ENCODE assay signal across 30 cellular contexts in genomic region chr1:181858135-181858534, GRCh38.
"Had no signal": no experiment of that assay in that cellular context is flagged by ENCODE, and none has a peak within 500 bp of the region (broad histone marks: within the 10 kb centered on the region; RNA-seq: fewer than 3 reads in every experiment).

No MANE protein-coding gene starts in this region.

- H3K36me3 Mint-ChIP-seq: natural killer cell; neural progenitor cell; stimulated activated memory B cell treated with anti-CD40 and anti-IgM and Interleukin-4, amounts not matched to agents 10 μg/mL and 1 μg/mL and 100 μg/mL, for 72 hours; type B pancreatic cell had no signal

- H3K9ac ChIP-seq: neural progenitor cell, parathyroid adenoma had no signal

- H3K27me3 Mint-ChIP-seq: progenitor cell of endocrine pancreas; stimulated activated memory B cell treated with anti-CD40 and anti-IgM and Interleukin-4, amounts not matched to agents 10 μg/mL and 1 μg/mL and 100 μg/mL, for 72 hours; type B pancreatic cell had no signal

- H3K9me3 Mint-ChIP-seq: stimulated activated naive CD8-positive, alpha-beta T cell treated with anti-CD3 and anti-CD28 coated beads, Interleukin-15, Interleukin-2, amounts not matched to agents 100 ng/mL and 50 ng/mL, for 24 hours had no signal

- H3K27ac ChIP-seq: neural progenitor cell, ovary, parathyroid adenoma, psoas muscle, skin epidermis, spleen, stomach, thoracic aorta, thyroid gland, tibial nerve, upper lobe of right lung, uterus had no signal

- H3K4me1 Mint-ChIP-seq: naive thymus-derived CD4-positive, alpha-beta T cell; natural killer cell; nephron; neural progenitor cell; stimulated activated memory B cell treated with anti-CD40 and anti-IgM and Interleukin-4, amounts not matched to agents 10 μg/mL and 1 μg/mL and 100 μg/mL, for 72 hours had no signal

- DNase-seq: naive thymus-derived CD4-positive, alpha-beta T cell; natural killer cell; occipital lobe; ovary; posterior cingulate gyrus; psoas muscle; right cardiac atrium; spleen; stimulated activated CD4-positive, alpha-beta T cell treated with anti-CD3 and anti-CD28 coated beads, Interleukin-12 subunit alpha, Interleukin-12 subunit beta, amount 100 ng/mL, for 4 hours; stimulated activated CD4-positive, alpha-beta T cell treated with anti-CD3 and anti-CD28 coated beads, Interleukin-1b, Interleukin-23, amount 100 ng/mL, for 48 hours; stimulated activated CD4-positive, alpha-beta T cell treated with anti-CD3 and anti-CD28 coated beads, Interleukin-4, amount 100 ng/mL, for 1 hour; stimulated activated CD4-positive, alpha-beta T cell treated with anti-CD3 and anti-CD28 coated beads, Interleukin-4, amount 100 ng/mL, for 4 hours; stimulated activated CD8-positive, alpha-beta memory T cell treated with anti-CD3 and anti-CD28 coated beads, Interleukin-4, amount 100 ng/mL, for 48 hours; stimulated activated naive CD4-positive, alpha-beta T cell treated with Interleukin-2 at 50 U/mL for 16 hours; stomach; thyroid gland; upper lobe of right lung; uterus had no signal

- H3K4me1 ChIP-seq: neural progenitor cell, parathyroid adenoma, psoas muscle, spleen, stomach, thyroid gland, tibial nerve, upper lobe of right lung, uterus had no signal

- ATAC-seq: naive thymus-derived CD4-positive, alpha-beta T cell; natural killer cell; psoas muscle; right cardiac atrium; sciatic nerve; stimulated activated memory B cell treated with anti-CD40 and anti-IgM and Interleukin-4, amounts not matched to agents 10 μg/mL and 1 μg/mL and 100 μg/mL, for 72 hours; upper lobe of right lung had no signal

- H3K4me3 Mint-ChIP-seq: naive thymus-derived CD4-positive, alpha-beta T cell; natural killer cell; nephron; neural progenitor cell; stimulated activated memory B cell treated with anti-CD40 and anti-IgM and Interleukin-4, amounts not matched to agents 10 μg/mL and 1 μg/mL and 100 μg/mL, for 72 hours; stimulated activated naive CD8-positive, alpha-beta T cell treated with anti-CD3 and anti-CD28 coated beads, Interleukin-15, Interleukin-2, amounts not matched to agents 100 ng/mL and 50 ng/mL, for 24 hours; type B pancreatic cell had no signal

- H3K36me3 ChIP-seq: neural progenitor cell, ovary, spleen, stomach, thoracic aorta, thyroid gland, tibial nerve, upper lobe of right lung, uterus had no signal

- H3K27ac Mint-ChIP-seq: naive thymus-derived CD4-positive, alpha-beta T cell; natural killer cell; nephron; neural progenitor cell; progenitor cell of endocrine pancreas; stimulated activated memory B cell treated with anti-CD40 and anti-IgM and Interleukin-4, amounts not matched to agents 10 μg/mL and 1 μg/mL and 100 μg/mL, for 72 hours; stimulated activated naive CD8-positive, alpha-beta T cell treated with anti-CD3 and anti-CD28 coated beads, Interleukin-15, Interleukin-2, amounts not matched to agents 100 ng/mL and 50 ng/mL, for 24 hours; type B pancreatic cell had no signal

- H2AFZ ChIP-seq: neural progenitor cell, parathyroid adenoma had no signal

- H3K27me3 ChIP-seq: neural progenitor cell, ovary, spleen, stomach, thyroid gland, tibial nerve, upper lobe of right lung, uterus had no signal

- H3K9me3 ChIP-seq: ovary, thyroid gland, upper lobe of right lung, uterus had no signal

- H3K4me2 ChIP-seq: neural progenitor cell, smooth muscle cell had no signal

- H3K79me2 ChIP-seq: parathyroid adenoma had no signal

- H3K4me3 ChIP-seq: neural progenitor cell, ovary, psoas muscle, skin epidermis, smooth muscle cell, spleen, stomach, thoracic aorta, thyroid gland, tibial nerve, upper lobe of right lung, uterus had no signal
